Comparison of ENCODE assay signal across 10 cellular contexts in genomic region chr11:76769645-76770586, GRCh38. TPM values are rescaled to one million over a fixed set of nuclear protein-coding genes. Genes with fewer than 3 reads are reported as not detected.
DNase-seq lines count a peak whose midpoint lies in the region; ATAC-seq, FAIRE-seq and TF ChIP-seq lines count a peak whose summit lies in the region.
"Had no signal": no experiment of that assay in that cellular context is flagged by ENCODE, and none has a peak within 500 bp of the region (broad histone marks: within the 10 kb centered on the region; RNA-seq: fewer than 3 reads in every experiment).

No MANE protein-coding gene starts in this region.

- H3K27ac ChIP-seq in SJSA1 (peak overlapping the region; percentile 85), small intestine (ENCODE audit: low read depth in 1 of 2, low read length in 1 of 2) (peak overlapping the region; percentile 93 to 99)
- no peak overlapping the region for H3K27ac ChIP-seq in CD8-positive, alpha-beta T cell (ENCODE audit: low read depth, low read length)

- H3K27me3 Mint-ChIP-seq in CD8-positive, alpha-beta T cell (ENCODE audit: low read depth) = no peaks in the 10 kb centered on the region
- H3K27me3 Mint-ChIP-seq: stimulated activated naive CD8-positive, alpha-beta T cell treated with anti-CD3 and anti-CD28 coated beads, Interleukin-15, amount 100 ng/mL, for 72 hours had no signal

- H3K9me3 ChIP-seq in SJSA1 (replicated peaks) (no peaks in the 10 kb centered on the region), small intestine (ENCODE audit: control insufficient read depth, low read depth) (no peaks in the 10 kb centered on the region)
- H3K9me3 ChIP-seq in CD8-positive, alpha-beta T cell (ENCODE audit: low read length) = no peaks in the 10 kb centered on the region

- H3K4me3 ChIP-seq in SJSA1 = no peak overlapping the region
- H3K4me3 ChIP-seq in fibroblast of villous mesenchyme (ENCODE audit: low read depth, low read length) = no peak overlapping the region
- no peak overlapping the region for H3K4me3 ChIP-seq in small intestine (ENCODE audit: low read depth in 1 of 2, low read length in 2 of 2)
- no peak overlapping the region for H3K4me3 ChIP-seq in CD8-positive, alpha-beta T cell (ENCODE audit: low read depth, low read length)

- DNase-seq in GF-D8 (lab: John Stamatoyannopoulos, UW) = peak; percentile 22
- peak; percentile 52 to 58 for DNase-seq in SJSA1 (ENCODE audit: low read depth in 1 of 2, low spot score in 2 of 2)
- peak; percentile 74 for DNase-seq in fibroblast of villous mesenchyme (ENCODE audit: low read depth)
- DNase-seq in small intestine = peak; percentile 99
- no peak for DNase-seq in hippocampal formation (lab: John Stamatoyannopoulos, UW)
- no peak for DNase-seq in CD8-positive, alpha-beta T cell
- DNase-seq: NCI-H526 treated with DMSO at 0.1 percent for 48 hours; stimulated activated naive CD8-positive, alpha-beta T cell treated with anti-CD3 and anti-CD28 coated beads, Interleukin-15, amount 100 ng/mL, for 72 hours had no signal

- no peak for FAIRE-seq in small intestine (lab: Jason Lieb, UNC)

- no peak overlapping the region for H3K27ac Mint-ChIP-seq in CD8-positive, alpha-beta T cell
- H3K27ac Mint-ChIP-seq: stimulated activated naive CD8-positive, alpha-beta T cell treated with anti-CD3 and anti-CD28 coated beads, Interleukin-15, amount 100 ng/mL, for 72 hours had no signal

- H3K4me1 ChIP-seq in SJSA1 (replicated peaks) (peaks cover 51% of the 10 kb centered on the region), small intestine (ENCODE audit: control insufficient read depth in 2 of 2, insufficient read depth in 1 of 2, low read depth in 1 of 2, low read length in 1 of 2) (peaks cover 14 to 33% of the 10 kb centered on the region in 2 donors)
- H3K4me1 ChIP-seq in CD8-positive, alpha-beta T cell (ENCODE audit: insufficient read depth, low read length) = peaks cover 19% of the 10 kb centered on the region

- TF ChIP-seq CTCF in fibroblast of villous mesenchyme (IDR thresholded peaks at IDR 0.05; ENCODE audit: insufficient read depth, low read depth, low read length) = no peak
- no peak for TF ChIP-seq CTCF in CD8-positive, alpha-beta T cell (IDR thresholded peaks at IDR 0.05)

- no peaks in the 10 kb centered on the region for H3K36me3 Mint-ChIP-seq in CD8-positive, alpha-beta T cell

- peaks cover 27% of the 10 kb centered on the region for H3K4me1 Mint-ChIP-seq in CD8-positive, alpha-beta T cell (ENCODE audit: low read depth)

- CTCF ChIA-PET in CD8-positive, alpha-beta T cell (lab: Charles Lee) = no interaction called here

- intact Hi-C loops in CD8-positive, alpha-beta T cell (cut with DNase I, micrococcal nuclease) = no loop called here

- WGBS in small intestine, 3 donors = 26 to 64% (median 43%) methylated on average over 13 of the region's 13 CpGs

- H3K27me3 ChIP-seq in SJSA1 (replicated peaks) (no peaks in the 10 kb centered on the region), small intestine (ENCODE audit: control insufficient read depth in 2 of 2, insufficient read depth in 2 of 2, low read length in 2 of 2) (no peaks in the 10 kb centered on the region)
- H3K27me3 ChIP-seq in CD8-positive, alpha-beta T cell (ENCODE audit: insufficient read depth, low read length) = no peaks in the 10 kb centered on the region

- H3K9me3 Mint-ChIP-seq in CD8-positive, alpha-beta T cell = no peaks in the 10 kb centered on the region
- H3K9me3 Mint-ChIP-seq: stimulated activated naive CD8-positive, alpha-beta T cell treated with anti-CD3 and anti-CD28 coated beads, Interleukin-15, amount 100 ng/mL, for 72 hours had no signal

- no peak for ATAC-seq in HG03159 (IDR thresholded peaks at IDR 0.05; ENCODE audit: unreplicated experiment)
- ATAC-seq in GM21390 (IDR thresholded peaks at IDR 0.05; ENCODE audit: unreplicated experiment) = no peak
- no peak for ATAC-seq in CD8-positive, alpha-beta T cell

- H3K36me3 ChIP-seq in SJSA1 (no peaks in the 10 kb centered on the region), small intestine (ENCODE audit: control insufficient read depth in 2 of 2, insufficient read depth in 2 of 2, low read length in 2 of 2) (no peaks in the 10 kb centered on the region)
- no peaks in the 10 kb centered on the region for H3K36me3 ChIP-seq in CD8-positive, alpha-beta T cell (ENCODE audit: insufficient read depth, low read length)

- no peak overlapping the region for H3K4me3 Mint-ChIP-seq in CD8-positive, alpha-beta T cell
- H3K4me3 Mint-ChIP-seq: stimulated activated naive CD8-positive, alpha-beta T cell treated with anti-CD3 and anti-CD28 coated beads, Interleukin-15, amount 100 ng/mL, for 72 hours had no signal

- POLR2A ChIA-PET in CD8-positive, alpha-beta T cell (lab: Charles Lee) = no interaction called here

RNA-seq across cellular contexts. Expression of gene TSKU, which starts 13.2 kb away (rescaled TPM):
- total RNA-seq in SJSA1 (2014; rRNA removed; shearing (Covaris generic)) = 19.5 and 19.8 TPM in 2 replicates
- total RNA-seq in fibroblast of villous mesenchyme = 18.6 and 20.9 TPM in 2 replicates
- 10 to 100 TPM; 21.9 to 42.7 (median 22.8) TPM for polyA plus RNA-seq in small intestine
- not detected for total RNA-seq in CD8-positive, alpha-beta T cell

Comparison
In these comparisons a context has a peak if more than half of its experiments do, and no peak if none do; other contexts are left out.
1. DNase-seq: peak in GF-D8 (single experiment), SJSA1 (2 of 2), fibroblast of villous mesenchyme (single experiment) and small intestine (single experiment); none in hippocampal formation (0 of 2) and CD8-positive, alpha-beta T cell (0 of 7).
2. RNA of gene TSKU, which starts 13.2 kb away (total RNA-seq): 19.5 to 19.8 TPM in SJSA1 and 18.6 to 20.9 TPM in fibroblast of villous mesenchyme; not detected in CD8-positive, alpha-beta T cell; every median in the first group is over 10 times any median in the second.